ENCODE assay signal across 17 cellular contexts in genomic region chr11:35096737-35097136, GRCh38. TPM values are rescaled to one million over a fixed set of nuclear protein-coding genes. Genes with fewer than 3 reads are reported as not detected.
DNase-seq lines count a peak whose midpoint lies in the region; ATAC-seq and TF ChIP-seq lines count a peak whose summit lies in the region.
"Had no signal": no experiment of that assay in that cellular context is flagged by ENCODE, and none has a peak within 500 bp of the region (broad histone marks: within the 10 kb centered on the region; RNA-seq: fewer than 3 reads in every experiment).

No MANE protein-coding gene starts in this region.

- H3K4me1 ChIP-seq in HEK293 (ENCODE audit: control insufficient read depth, insufficient read depth, low read length) (no peaks in the 10 kb centered on the region), ascending aorta (peaks cover 0 to 21% of the 10 kb centered on the region in 2 donors)
- H3K4me1 ChIP-seq: Caco-2 had no signal

- CTCF ChIA-PET in HEK293 (lab: Yijun Ruan, JAX): no interaction called here

- no peak overlapping the region for H3K27ac ChIP-seq in HEK293 (ENCODE audit: extremely low read depth, low read depth, low read length)
- H3K27ac ChIP-seq in ascending aorta: no peak overlapping the region
- H3K27ac ChIP-seq: C4-2B had no signal

- ATAC-seq in T-helper 17 cell (no peak), natural killer cell (peak in 2 of 3 donors; percentile 21 to 34)
- ATAC-seq in stimulated activated effector memory CD8-positive, alpha-beta T cell treated with anti-CD3 and anti-CD28 coated beads, Interleukin-12 subunit alpha, Interleukin-12 subunit beta, amount 100 ng/mL, for 72 hours: no peak
- ATAC-seq: HCT116, HepG2 had no signal

- DNase-seq in T-helper 17 cell (no peak), natural killer cell (no peak), ascending aorta (ENCODE audit: low spot score in 2 of 2) (no peak), GM10266 (ENCODE audit: extremely low spot score) (no peak)
- no peak for DNase-seq in stimulated activated CD4-positive, alpha-beta T cell treated with anti-CD3 and anti-CD28 coated beads, Interleukin-15, amount 100 ng/mL, for 24 hours
- DNase-seq in stimulated activated effector memory CD8-positive, alpha-beta T cell treated with anti-CD3 and anti-CD28 coated beads, Interleukin-12 subunit alpha, Interleukin-12 subunit beta, amount 100 ng/mL, for 72 hours (ENCODE audit: low spot score in 2 of 2): no peak
- DNase-seq: AML-193; Caco-2; CD4-positive, alpha-beta T cell; GDM1; GOT3; H7 had no signal

- peaks cover 6% of the 10 kb centered on the region for H3K36me3 Mint-ChIP-seq in T-helper 17 cell (ENCODE audit: low read depth)
- H3K36me3 Mint-ChIP-seq in natural killer cell: no peaks in the 10 kb centered on the region
- no peaks in the 10 kb centered on the region for H3K36me3 Mint-ChIP-seq in stimulated activated effector memory CD8-positive, alpha-beta T cell treated with anti-CD3 and anti-CD28 coated beads, Interleukin-12 subunit alpha, Interleukin-12 subunit beta, amount 100 ng/mL, for 72 hours

- H3K4me3 ChIP-seq in HEK293 (ENCODE audit: low read depth, low read length) (no peak overlapping the region), ascending aorta (no peak overlapping the region)

- no peak for TF ChIP-seq CTCF in HEK293 (tag by site-specific recombination; IDR thresholded peaks at IDR 0.05)
- TF ChIP-seq CTCF in natural killer cell (IDR thresholded peaks at IDR 0.05): no peak
- no peak for TF ChIP-seq CTCF in ascending aorta (IDR thresholded peaks at IDR 0.05)
- no peak for TF ChIP-seq CTCF in GM10266 (IDR thresholded peaks at IDR 0.05; ENCODE audit: control insufficient read depth, insufficient read depth, low read depth, missing control alignments)

- H3K4me3 Mint-ChIP-seq in T-helper 17 cell (peak overlapping the region; percentile 8), natural killer cell (no peak overlapping the region)
- no peak overlapping the region for H3K4me3 Mint-ChIP-seq in stimulated activated effector memory CD8-positive, alpha-beta T cell treated with anti-CD3 and anti-CD28 coated beads, Interleukin-12 subunit alpha, Interleukin-12 subunit beta, amount 100 ng/mL, for 72 hours
- H3K4me3 Mint-ChIP-seq: CD4-positive, alpha-beta T cell had no signal

- no peaks in the 10 kb centered on the region for H3K27me3 ChIP-seq in ascending aorta

- H3K27me3 Mint-ChIP-seq in T-helper 17 cell (no peaks in the 10 kb centered on the region), natural killer cell (ENCODE audit: low read depth in 2 of 2) (peaks cover 0 to 2% of the 10 kb centered on the region in 2 donors)
- H3K27me3 Mint-ChIP-seq: CD4-positive, alpha-beta T cell; IgD-negative memory B cell had no signal

- no peaks in the 10 kb centered on the region for H3K9me3 ChIP-seq in HEK293 (ENCODE audit: control insufficient read depth, insufficient read depth, low read depth, low read length)
- no peaks in the 10 kb centered on the region for H3K9me3 ChIP-seq in T-helper 17 cell (ENCODE audit: control insufficient read depth, low read length, poor library complexity, severe bottlenecking)
- no peaks in the 10 kb centered on the region for H3K9me3 ChIP-seq in ascending aorta
- H3K9me3 ChIP-seq: Caco-2 had no signal

- H3K36me3 ChIP-seq in HEK293 (ENCODE audit: control insufficient read depth in 2 of 2, insufficient read depth in 1 of 2, low read length in 2 of 2): no peaks in the 10 kb centered on the region
- H3K36me3 ChIP-seq in ascending aorta: no peaks in the 10 kb centered on the region

- H3K27ac Mint-ChIP-seq in T-helper 17 cell: no peak overlapping the region
- no peak overlapping the region for H3K27ac Mint-ChIP-seq in natural killer cell
- H3K27ac Mint-ChIP-seq in stimulated activated effector memory CD8-positive, alpha-beta T cell treated with anti-CD3 and anti-CD28 coated beads, Interleukin-12 subunit alpha, Interleukin-12 subunit beta, amount 100 ng/mL, for 72 hours: no peak overlapping the region
- H3K27ac Mint-ChIP-seq: CD4-positive, alpha-beta T cell had no signal

- POLR2A ChIA-PET in HEK293 (lab: Yijun Ruan, JAX): no interaction called here

- H3K9me3 Mint-ChIP-seq in natural killer cell: no peaks in the 10 kb centered on the region
- H3K9me3 Mint-ChIP-seq in stimulated activated effector memory CD8-positive, alpha-beta T cell treated with anti-CD3 and anti-CD28 coated beads, Interleukin-12 subunit alpha, Interleukin-12 subunit beta, amount 100 ng/mL, for 72 hours: peaks cover 2% of the 10 kb centered on the region
- H3K9me3 Mint-ChIP-seq: CD4-positive, alpha-beta T cell; IgD-negative memory B cell had no signal

- intact Hi-C loops in natural killer cell (cut with micrococcal nuclease) (no loop called here), ascending aorta (cut with DNase I) (no loop called here)

- H3K4me1 Mint-ChIP-seq in T-helper 17 cell: peaks cover 15% of the 10 kb centered on the region
- H3K4me1 Mint-ChIP-seq in natural killer cell: peaks cover 5 to 16% of the 10 kb centered on the region in 2 donors
- H3K4me1 Mint-ChIP-seq in stimulated activated effector memory CD8-positive, alpha-beta T cell treated with anti-CD3 and anti-CD28 coated beads, Interleukin-12 subunit alpha, Interleukin-12 subunit beta, amount 100 ng/mL, for 72 hours: peaks cover 27% of the 10 kb centered on the region

TF ChIP-seq in HEK293, 187 proteins besides CTCF, POLR2A, EP300 and RAD21:
- no peak for TF ChIP-seq ZNF555 (tag by site-specific recombination; conservative IDR thresholded peaks at IDR 0.05)
- TF ChIP-seq ZNF426 (tag by site-specific recombination; IDR thresholded peaks at IDR 0.05): peak; percentile 24; the same call in 1 of the 2 replicates

RNA-seq across cellular contexts. Expression of gene CD44, which starts 42.2 kb away (rescaled TPM):
- 1,000 to 10,000 TPM; 1,118 to 1,497 TPM for total RNA-seq in T-helper 17 cell
- 100 to 1,000 TPM; 354 to 638 (median 490) TPM for total RNA-seq in natural killer cell
- 188 TPM for total RNA-seq in ascending aorta

Comparison
In these comparisons a context has a peak if more than half of its experiments do, and no peak if none do; other contexts are left out.
1. ATAC-seq: peak in natural killer cell (2 of 3); none in T-helper 17 cell (single experiment) and stimulated activated effector memory CD8-positive, alpha-beta T cell treated with anti-CD3 and anti-CD28 coated beads, Interleukin-12 subunit alpha, Interleukin-12 subunit beta, amount 100 ng/mL, for 72 hours (single experiment).